ENCODE assay signal across 21 cellular contexts in the genomic region with DNA sequence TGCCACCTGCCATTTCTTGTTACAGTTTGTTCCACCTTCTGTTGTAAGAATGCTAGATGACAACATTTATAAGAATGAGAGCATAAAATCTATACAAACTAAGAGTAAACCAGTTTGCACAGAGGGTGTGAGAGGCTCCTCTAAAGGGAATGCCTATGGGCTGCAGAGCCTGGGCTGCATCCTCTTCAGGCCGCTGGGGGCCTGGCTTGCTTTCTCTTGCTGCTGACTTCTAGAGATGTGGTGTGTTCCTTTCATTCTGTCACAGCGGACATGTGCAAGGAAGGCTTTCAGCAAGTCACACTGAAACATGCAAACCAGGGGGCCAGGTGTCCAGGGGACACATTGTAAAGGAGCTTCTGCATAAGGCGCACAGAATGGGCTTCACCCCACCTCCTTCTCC. TPM values are rescaled to one million over a fixed set of nuclear protein-coding genes. Genes with fewer than 3 reads are reported as not detected.
A peak's percentile ranks its signal among the peaks of the same experiment; 100 is the strongest.
DNase-seq lines count a peak whose midpoint lies in the region; ATAC-seq, FAIRE-seq and TF ChIP-seq lines count a peak whose summit lies in the region.
"Had no signal": no experiment of that assay in that cellular context is flagged by ENCODE, and none has a peak within 500 bp of the region (broad histone marks: within the 10 kb centered on the region; RNA-seq: fewer than 3 reads in every experiment).

No MANE protein-coding gene starts in this region.

- TF ChIP-seq EP300 in transverse colon (IDR thresholded peaks at IDR 0.05; ENCODE audit: low read depth), result no peak

- H3K4me1 ChIP-seq in OCI-LY7 (ENCODE audit: insufficient read depth, low read length, poor library complexity, severe bottlenecking) (peaks cover 18% of the 10 kb centered on the region), mucosa of descending colon (ENCODE audit: low read depth) (peaks cover 4% of the 10 kb centered on the region), transverse colon (peaks cover 0 to 20% (median 0%) of the 10 kb centered on the region in 4 donors)

- intact Hi-C loops in OCI-LY7 (cut with micrococcal nuclease; ENCODE audit: unreplicated experiment), result no loop called here
- intact Hi-C loops in mucosa of descending colon (cut with DNase I, micrococcal nuclease), result no loop called here
- intact Hi-C loops in transverse colon (cut with DNase I; ENCODE audit: low total_unique reads), result no loop called here

- POLR2A ChIA-PET in OCI-LY7 (lab: Charles Lee), result interaction anchor here (1.0 kb wide), 1 partner anchor 234 kb away, joined by 6 read pairs; no protein-coding TSS in a partner anchor

- TF ChIP-seq CTCF in GM12872 (IDR thresholded peaks at IDR 0.05; ENCODE audit: insufficient read depth, low read depth, low read length), result 0 out of 3 replicates have a peak, but pooled peaks have one; percentile 23
- TF ChIP-seq CTCF in OCI-LY7 (conservative IDR thresholded peaks at IDR 0.05; ENCODE audit: low read length), result no peak
- no peak for TF ChIP-seq CTCF in mucosa of descending colon (IDR thresholded peaks at IDR 0.05)
- TF ChIP-seq CTCF in transverse colon (IDR thresholded peaks at IDR 0.05), result no peak

- H3K9me3 ChIP-seq in OCI-LY7 (ENCODE audit: low read length), result no peaks in the 10 kb centered on the region
- H3K9me3 ChIP-seq in mucosa of descending colon, result no peaks in the 10 kb centered on the region
- no peaks in the 10 kb centered on the region for H3K9me3 ChIP-seq in transverse colon

- no peak overlapping the region for H2AFZ ChIP-seq in OCI-LY7 (ENCODE audit: low read length)
- H2AFZ ChIP-seq: GM23248, PC-9 had no signal

- no peak for TF ChIP-seq POLR2A in transverse colon (IDR thresholded peaks at IDR 0.05)

- no TSS peak for BruUV-seq in OCI-LY7 (replicated peaks; lab: Mats Ljungman, UMichigan)

- WGBS in transverse colon (ENCODE audit: low coverage in 1 of 2), 2 donors, result 67 to 100% methylated on average over 1 to 3 of the region's 3 CpGs

- in situ Hi-C loops in transverse colon (cut with MboI; ENCODE audit: low pct_ligation_motif_present in 1 of 4, low pct_unique_long_range_greater_than_20kb in 1 of 4, low sequenced_read_pairs in 3 of 4), result loop anchor here in 2 of 4 donors (25.0 kb wide), 2 partner anchors 107 to 243 kb away; no protein-coding TSS in a partner anchor

- ATAC-seq in mucosa of descending colon (peak; percentile 35), GM21576 (IDR thresholded peaks at IDR 0.05; ENCODE audit: unreplicated experiment) (no peak)
- ATAC-seq: HepG2 had no signal

- H3K4me3 ChIP-seq in OCI-LY7 (ENCODE audit: low read depth, low read length, poor library complexity, severe bottlenecking) (no peak overlapping the region), mucosa of descending colon (no peak overlapping the region), transverse colon (no peak overlapping the region)
- H3K4me3 ChIP-seq: GM23248, PC-9 had no signal

- no peaks in the 10 kb centered on the region for H4K20me1 ChIP-seq in OCI-LY7 (ENCODE audit: insufficient read depth, low read length)

- CTCF ChIA-PET in OCI-LY7 (lab: Charles Lee; ENCODE audit: unreplicated experiment), result interaction anchor here (0.6 kb wide), 1 partner anchor 45 kb away, joined by 3 read pairs; no protein-coding TSS in a partner anchor

- peak; percentile 91 for FAIRE-seq in G401.6 (lab: Jason Lieb, UNC)
- FAIRE-seq: HepG2 had no signal

- no peaks in the 10 kb centered on the region for H3K27me3 ChIP-seq in transverse colon

- H3K27ac ChIP-seq in OCI-LY7 (ENCODE audit: low read depth, low read length, poor library complexity, severe bottlenecking) (no peak overlapping the region), transverse colon (no peak overlapping the region)
- H3K27ac ChIP-seq: GM23248, HL-60, PC-9 had no signal

- no peaks in the 10 kb centered on the region for H3K9me2 ChIP-seq in OCI-LY7 (ENCODE audit: insufficient read depth, low read length)

- no peaks in the 10 kb centered on the region for H3K36me3 ChIP-seq in OCI-LY7 (ENCODE audit: insufficient read depth, low read length)
- H3K36me3 ChIP-seq in mucosa of descending colon (ENCODE audit: low read depth), result no peaks in the 10 kb centered on the region
- no peaks in the 10 kb centered on the region for H3K36me3 ChIP-seq in transverse colon

- DNase-seq in OCI-LY7 (ENCODE audit: low spot score) (peak; percentile 32), mucosa of descending colon (no peak), iPS-NIHi11 (ENCODE audit: low spot score) (no peak), transverse colon (no peak)
- DNase-seq: CD4-positive, CD25-positive, alpha-beta regulatory T cell; DND-41; GM23248; H9; KBM-7; NCI-H1694; NCI-H2081; NCI-H446; PC-9; RPMI8226; SHP77 had no signal

- H3K79me2 ChIP-seq in OCI-LY7 (ENCODE audit: insufficient read depth, low read depth, low read length), result no peaks in the 10 kb centered on the region

- H3K4me2 ChIP-seq in OCI-LY7 (ENCODE audit: low read length), result no peak overlapping the region
- H3K4me2 ChIP-seq: PC-9 had no signal

RNA-seq across cellular contexts. Expression of a gene that starts 7.1 kb away (rescaled TPM):
- total RNA-seq in OCI-LY7 (2014; rRNA removed; shearing (Covaris generic)), result 84.9 and 108 TPM in 2 replicates
- total RNA-seq in OCI-LY7 (2022) (149 and 155 TPM in 2 replicates), mucosa of descending colon (10 to 100 TPM; 55.6 to 85.5 (median 82.4) TPM), transverse colon (100 to 1,000 TPM in 1 of 4 donors, 10 to 100 TPM in 3; 25.5 to 128 (median 63.2) TPM)

RNA-seq across cellular contexts. Expression of a gene that starts 25.4 kb away (rescaled TPM):
- total RNA-seq in OCI-LY7 (2014; rRNA removed; shearing (Covaris generic)), result 0.03 and 0.05 TPM in 2 replicates
- total RNA-seq in OCI-LY7 (2022), result 0.06 TPM in 2 replicates
- 100 to 1,000 TPM in 1 of 3 donors, 10 to 100 TPM in 1, 1 to 10 TPM in 1; 6.9 to 267 (median 15.0) TPM for total RNA-seq in mucosa of descending colon
- 100 to 1,000 TPM in 1 of 4 donors, 10 to 100 TPM in 3; 21.3 to 234 (median 57.9) TPM for total RNA-seq in transverse colon
- total RNA-seq: CD4-positive, CD25-positive, alpha-beta regulatory T cell had no signal

RNA-seq across cellular contexts. Expression of a gene that starts 55.0 kb away (rescaled TPM):
- total RNA-seq in OCI-LY7 (2014; rRNA removed; shearing (Covaris generic)), result 0.90 and 2.3 TPM in 2 replicates
- total RNA-seq in OCI-LY7 (2022) (1.4 TPM in 2 replicates), mucosa of descending colon (1 to 10 TPM in 2 of 3 donors, under 1 TPM in 1; 0.47 to 1.7 (median 1.4) TPM), transverse colon (under 1 TPM in 3 of 4 donors, not detected in 1; 0.32 to 0.75 (median 0.68) TPM)
- total RNA-seq: A673, GM23248 had no signal

Comparison
In these comparisons a context has a peak if more than half of its experiments do, and no peak if none do; other contexts are left out.
1. RNA of a gene that starts 25.4 kb away (total RNA-seq): 21.3 to 234 TPM in transverse colon and 6.9 to 267 TPM in mucosa of descending colon; 0.03 to 0.06 TPM in OCI-LY7; every median in the first group is over 4 times any median in the second.